8 cellular contexts compared by ENCODE assay signal in genomic region chr12:49019120-49019430, GRCh38. TPM values are rescaled to one million over a fixed set of nuclear protein-coding genes. Genes with fewer than 3 reads are reported as not detected.
DNase-seq lines count a peak whose midpoint lies in the region; ATAC-seq and TF ChIP-seq lines count a peak whose summit lies in the region.

No MANE protein-coding gene starts in this region.

- peak; percentile 13 for ATAC-seq in GM21529 (IDR thresholded peaks at IDR 0.05; ENCODE audit: unreplicated experiment)

- H3F3A ChIP-seq in SK-N-SH (replicated peaks; ENCODE audit: insufficient read depth): peaks cover 21% of the 10 kb centered on the region

- H3K4me1 ChIP-seq in SK-N-SH (ENCODE audit: control insufficient read depth in 1 of 2, insufficient read depth in 2 of 2, low read depth in 1 of 2, low read length in 1 of 2): peaks cover 0 to 14% of the 10 kb centered on the region in 2 experiments; a peak in 2 of 4 replicates
- H3K4me1 ChIP-seq in rectal smooth muscle tissue (ENCODE audit: control insufficient read depth, insufficient read depth, low read length): peaks cover 7% of the 10 kb centered on the region

- POLR2A ChIA-PET in AG04450 (lab: Yijun Ruan, JAX) (interaction anchor here (0.5 to 1.0 kb wide), 4 partner anchors 14 to 202 kb away, joined by 3 to 6 read pairs (median 4); no protein-coding TSS in a partner anchor), SK-N-SH (lab: Yijun Ruan, JAX) (interaction anchor here (1.4 kb wide), 1 partner anchor 12 kb away, joined by 5 read pairs; no protein-coding TSS in a partner anchor)

- peak overlapping the region; percentile 65 for H2AFZ ChIP-seq in SK-N-SH (ENCODE audit: low read depth)

- H3K9me3 ChIP-seq in AG04450 (ENCODE audit: control insufficient read depth, insufficient read depth, low read length) (no peaks in the 10 kb centered on the region; the same call in 1 of the 2 replicates), SK-N-SH (no peaks in the 10 kb centered on the region)

- 5% methylated on average over 8 of the region's 8 CpGs for WGBS in SK-N-SH (ENCODE audit: low lambda C conversion rate)

- peaks cover 16 to 26% of the 10 kb centered on the region in 2 experiments for H3K36me3 ChIP-seq in SK-N-SH (replicated peaks in 1 of 2; ENCODE audit: control insufficient read depth in 1 of 2, insufficient read depth in 2 of 2, low read length in 1 of 2)
- H3K36me3 ChIP-seq in rectal smooth muscle tissue (ENCODE audit: control insufficient read depth, insufficient read depth, low read length): peaks cover 24% of the 10 kb centered on the region

- H3K79me2 ChIP-seq in SK-N-SH (ENCODE audit: insufficient read depth): peaks cover 39% of the 10 kb centered on the region

- H3K4me2 ChIP-seq in SK-N-SH: peak overlapping the region; percentile 84

- H4K20me1 ChIP-seq in SK-N-SH (ENCODE audit: insufficient read depth): no peaks in the 10 kb centered on the region; the same call in 1 of the 2 replicates

- H3K27me3 ChIP-seq in AG04450 (ENCODE audit: control insufficient read depth, insufficient read depth, low read length): no peaks in the 10 kb centered on the region
- no peaks in the 10 kb centered on the region for H3K27me3 ChIP-seq in SK-N-SH (ENCODE audit: insufficient read depth)
- no peaks in the 10 kb centered on the region for H3K27me3 ChIP-seq in rectal smooth muscle tissue (ENCODE audit: control insufficient read depth, insufficient read depth, low read length)

- H3K27ac ChIP-seq in AG04450 (ENCODE audit: low read depth, low read length) (peak overlapping the region; percentile 98), SK-N-SH (ENCODE audit: low read depth in 2 of 2, low read length in 1 of 2) (peak overlapping the region; percentile 90 to 98), rectal smooth muscle tissue (ENCODE audit: low read depth, low read length) (peak overlapping the region; percentile 96)

- CTCF ChIA-PET in AG04450 (lab: Charles Lee): interaction anchor here (0.9 to 1.9 kb wide), 6 partner anchors 9 to 69 kb away, joined by 3 to 9 read pairs (median 4); no protein-coding TSS in a partner anchor
- CTCF ChIA-PET in SK-N-SH (lab: Yijun Ruan, JAX): interaction anchor here (0.9 to 4.0 kb wide), 10 partner anchors 13 to 115 kb away, joined by 3 to 29 read pairs (median 6); partner anchors contain the start of genes TUBA1B and WNT1

- no peak for TF ChIP-seq RAD21 in SK-N-SH (IDR thresholded peaks at IDR 0.05; ENCODE audit: low read length)

- H3K4me3 ChIP-seq in AG04450 (ENCODE audit: low read depth, low read length) (peak overlapping the region; percentile 94), SK-N-SH (ENCODE audit: low read depth in 2 of 2, low read length in 1 of 2) (peak overlapping the region; percentile 79 to 93), fibroblast of mammary gland (ENCODE audit: control insufficient read depth, low read depth, low read length) (peak overlapping the region; percentile 97), rectal smooth muscle tissue (ENCODE audit: low read length) (peak overlapping the region; percentile 89)

- no peak for DNase-seq in AG04450 (ENCODE audit: low read depth, low spot score)
- no peak for DNase-seq in SK-N-SH
- DNase-seq in fibroblast of mammary gland (ENCODE audit: low read depth): no peak
- no peak for DNase-seq in 8988T
- DNase-seq in effector CD4-positive, alpha-beta T cell: no peak
- DNase-seq in RPMI8226: no peak

- no peak for TF ChIP-seq EP300 in SK-N-SH (IDR thresholded peaks at IDR 0.05; ENCODE audit: borderline replicate concordance in 1 of 2, low read depth in 1 of 2, low read length in 1 of 2)

- H3K9me2 ChIP-seq in SK-N-SH: no peaks in the 10 kb centered on the region

- H3K9ac ChIP-seq in SK-N-SH (peak overlapping the region; percentile 91), rectal smooth muscle tissue (ENCODE audit: low read length) (peak overlapping the region; percentile 66)

- TF ChIP-seq CTCF in AG04450 (IDR thresholded peaks at IDR 0.05; ENCODE audit: low read depth, low read length) (no peak), SK-N-SH (IDR thresholded peaks at IDR 0.05) (no peak), fibroblast of mammary gland (conservative IDR thresholded peaks at IDR 0.05; ENCODE audit: control insufficient read depth, insufficient read depth, low read depth, low read length) (no peak)

TF ChIP-seq in SK-N-SH, 30 proteins besides CTCF, POLR2A, EP300 and RAD21:
- TF ChIP-seq RXRA (IDR thresholded peaks at IDR 0.05; ENCODE audit: borderline replicate concordance, low read depth): no peak
- no peak for TF ChIP-seq RFX5 (IDR thresholded peaks at IDR 0.05; ENCODE audit: low read length)
- no peak for TF ChIP-seq GATA2 (CRISPR knock-in tag; IDR thresholded peaks at IDR 0.05)
- no peak for TF ChIP-seq SMC3 (IDR thresholded peaks at IDR 0.05; ENCODE audit: low read depth, low read length)
- no peak for TF ChIP-seq NRF1 (IDR thresholded peaks at IDR 0.05; ENCODE audit: low read depth, low read length)
- TF ChIP-seq TCF12 (IDR thresholded peaks at IDR 0.05): no peak
- TF ChIP-seq ELF1 (IDR thresholded peaks at IDR 0.05): no peak
- no peak for TF ChIP-seq FOSL2 (IDR thresholded peaks at IDR 0.05; ENCODE audit: borderline replicate concordance, low read depth)
- TF ChIP-seq FOXM1 (IDR thresholded peaks at IDR 0.05; ENCODE audit: low read depth): no peak

RNA-seq across cellular contexts. Expression of gene PRKAG1, which starts 0.5 kb away (rescaled TPM):
- polyA plus RNA-seq in AG04450 (2011; rRNA removed): 112 and 130 TPM in 2 replicates
- 42.9 and 54.6 TPM in 2 replicates for polyA minus RNA-seq in AG04450 (2011; rRNA and poly(A)+ RNA removed)
- 75.1 and 113 TPM in 2 replicates for polyA plus RNA-seq in SK-N-SH (2012; rRNA removed)
- polyA plus RNA-seq in SK-N-SH (2012; cell fraction: cytosol; rRNA removed): 90.8 and 99.1 TPM in 2 replicates
- 50.3 and 85.4 TPM in 2 replicates for polyA plus RNA-seq in SK-N-SH (2012; cell fraction: nucleus; rRNA removed)

RNA-seq across cellular contexts. Expression of gene DDN, which starts 19.9 kb away (rescaled TPM):
- 0.02 and 0.04 TPM in 2 replicates for polyA plus RNA-seq in AG04450 (2011; rRNA removed)
- 0.09 TPM in 2 replicates for polyA minus RNA-seq in AG04450 (2011; rRNA and poly(A)+ RNA removed)
- 0.20 and 0.24 TPM in 2 replicates for polyA plus RNA-seq in SK-N-SH (2012; rRNA removed)
- polyA plus RNA-seq in SK-N-SH (2012; cell fraction: cytosol; rRNA removed): 0.17 TPM in 2 replicates
- 0.99 and 1.4 TPM in 2 replicates for polyA plus RNA-seq in SK-N-SH (2012; cell fraction: nucleus; rRNA removed)

RNA-seq across cellular contexts. Expression of gene WNT1, which starts 41.0 kb away (rescaled TPM):
- polyA plus RNA-seq in AG04450 (2011; rRNA removed): not detected in 2 replicates
- not detected in 2 replicates for polyA minus RNA-seq in AG04450 (2011; rRNA and poly(A)+ RNA removed)
- not detected in 2 replicates for polyA plus RNA-seq in SK-N-SH (2012; rRNA removed)
- not detected in 2 replicates for polyA plus RNA-seq in SK-N-SH (2012; cell fraction: cytosol; rRNA removed)
- not detected in 2 replicates for polyA plus RNA-seq in SK-N-SH (2012; cell fraction: nucleus; rRNA removed)

RNA-seq across cellular contexts. Expression of gene KMT2D, which starts 41.5 kb away (rescaled TPM):
- polyA plus RNA-seq in AG04450 (2011; rRNA removed) (8.9 and 11.2 TPM in 2 replicates), SK-N-SH (2012; rRNA removed) (16.3 and 30.5 TPM in 2 replicates)
- 33.9 and 41.1 TPM in 2 replicates for polyA minus RNA-seq in AG04450 (2011; rRNA and poly(A)+ RNA removed)
- 12.4 and 21.2 TPM in 2 replicates for polyA plus RNA-seq in SK-N-SH (2012; cell fraction: cytosol; rRNA removed)
- polyA plus RNA-seq in SK-N-SH (2012; cell fraction: nucleus; rRNA removed): 73.8 and 91.4 TPM in 2 replicates

RNA-seq across cellular contexts. Expression of gene WNT10B, which starts 47.5 kb away (rescaled TPM):
- polyA plus RNA-seq in AG04450 (2011; rRNA removed): 0.24 and 0.26 TPM in 2 replicates
- 0.09 and 0.18 TPM in 2 replicates for polyA minus RNA-seq in AG04450 (2011; rRNA and poly(A)+ RNA removed)
- polyA plus RNA-seq in SK-N-SH (2012; rRNA removed): 0.11 and 0.18 TPM in 2 replicates
- polyA plus RNA-seq in SK-N-SH (2012; cell fraction: cytosol; rRNA removed): 0.08 and 0.23 TPM in 2 replicates
- polyA plus RNA-seq in SK-N-SH (2012; cell fraction: nucleus; rRNA removed): 0.33 and 0.54 TPM in 2 replicates
